In genomic region chr13:77859450-77859849, GRCh38 we compare ENCODE assay signal across 2 cellular contexts.
TF ChIP-seq lines count a peak whose summit lies in the region.

No MANE protein-coding gene starts in this region.

TF ChIP-seq in GM23338, 12 proteins besides CTCF, POLR2A, EP300 and RAD21 (continued from another document):
- TF ChIP-seq, protein P1, sequence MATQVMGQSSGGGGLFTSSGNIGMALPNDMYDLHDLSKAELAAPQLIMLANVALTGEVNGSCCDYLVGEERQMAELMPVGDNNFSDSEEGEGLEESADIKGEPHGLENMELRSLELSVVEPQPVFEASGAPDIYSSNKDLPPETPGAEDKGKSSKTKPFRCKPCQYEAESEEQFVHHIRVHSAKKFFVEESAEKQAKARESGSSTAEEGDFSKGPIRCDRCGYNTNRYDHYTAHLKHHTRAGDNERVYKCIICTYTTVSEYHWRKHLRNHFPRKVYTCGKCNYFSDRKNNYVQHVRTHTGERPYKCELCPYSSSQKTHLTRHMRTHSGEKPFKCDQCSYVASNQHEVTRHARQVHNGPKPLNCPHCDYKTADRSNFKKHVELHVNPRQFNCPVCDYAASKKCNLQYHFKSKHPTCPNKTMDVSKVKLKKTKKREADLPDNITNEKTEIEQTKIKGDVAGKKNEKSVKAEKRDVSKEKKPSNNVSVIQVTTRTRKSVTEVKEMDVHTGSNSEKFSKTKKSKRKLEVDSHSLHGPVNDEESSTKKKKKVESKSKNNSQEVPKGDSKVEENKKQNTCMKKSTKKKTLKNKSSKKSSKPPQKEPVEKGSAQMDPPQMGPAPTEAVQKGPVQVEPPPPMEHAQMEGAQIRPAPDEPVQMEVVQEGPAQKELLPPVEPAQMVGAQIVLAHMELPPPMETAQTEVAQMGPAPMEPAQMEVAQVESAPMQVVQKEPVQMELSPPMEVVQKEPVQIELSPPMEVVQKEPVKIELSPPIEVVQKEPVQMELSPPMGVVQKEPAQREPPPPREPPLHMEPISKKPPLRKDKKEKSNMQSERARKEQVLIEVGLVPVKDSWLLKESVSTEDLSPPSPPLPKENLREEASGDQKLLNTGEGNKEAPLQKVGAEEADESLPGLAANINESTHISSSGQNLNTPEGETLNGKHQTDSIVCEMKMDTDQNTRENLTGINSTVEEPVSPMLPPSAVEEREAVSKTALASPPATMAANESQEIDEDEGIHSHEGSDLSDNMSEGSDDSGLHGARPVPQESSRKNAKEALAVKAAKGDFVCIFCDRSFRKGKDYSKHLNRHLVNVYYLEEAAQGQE (IDR thresholded peaks at IDR 0.05; ENCODE audit: unreplicated experiment), result no peak
- TF ChIP-seq EZH2 (IDR thresholded peaks at IDR 0.05; ENCODE audit: low read depth, unreplicated experiment) (no peak), NANOG (IDR thresholded peaks at IDR 0.05; ENCODE audit: borderline replicate concordance) (no peak), POLR2AphosphoS5 (IDR thresholded peaks at IDR 0.05; ENCODE audit: low read depth) (no peak), STAT1 (IDR thresholded peaks at IDR 0.05; ENCODE audit: unreplicated experiment) (no peak), EZH2phosphoT487 (IDR thresholded peaks at IDR 0.05; ENCODE audit: unreplicated experiment) (no peak), ETS1 (IDR thresholded peaks at IDR 0.05) (no peak)
- TF ChIP-seq, protein P2, sequence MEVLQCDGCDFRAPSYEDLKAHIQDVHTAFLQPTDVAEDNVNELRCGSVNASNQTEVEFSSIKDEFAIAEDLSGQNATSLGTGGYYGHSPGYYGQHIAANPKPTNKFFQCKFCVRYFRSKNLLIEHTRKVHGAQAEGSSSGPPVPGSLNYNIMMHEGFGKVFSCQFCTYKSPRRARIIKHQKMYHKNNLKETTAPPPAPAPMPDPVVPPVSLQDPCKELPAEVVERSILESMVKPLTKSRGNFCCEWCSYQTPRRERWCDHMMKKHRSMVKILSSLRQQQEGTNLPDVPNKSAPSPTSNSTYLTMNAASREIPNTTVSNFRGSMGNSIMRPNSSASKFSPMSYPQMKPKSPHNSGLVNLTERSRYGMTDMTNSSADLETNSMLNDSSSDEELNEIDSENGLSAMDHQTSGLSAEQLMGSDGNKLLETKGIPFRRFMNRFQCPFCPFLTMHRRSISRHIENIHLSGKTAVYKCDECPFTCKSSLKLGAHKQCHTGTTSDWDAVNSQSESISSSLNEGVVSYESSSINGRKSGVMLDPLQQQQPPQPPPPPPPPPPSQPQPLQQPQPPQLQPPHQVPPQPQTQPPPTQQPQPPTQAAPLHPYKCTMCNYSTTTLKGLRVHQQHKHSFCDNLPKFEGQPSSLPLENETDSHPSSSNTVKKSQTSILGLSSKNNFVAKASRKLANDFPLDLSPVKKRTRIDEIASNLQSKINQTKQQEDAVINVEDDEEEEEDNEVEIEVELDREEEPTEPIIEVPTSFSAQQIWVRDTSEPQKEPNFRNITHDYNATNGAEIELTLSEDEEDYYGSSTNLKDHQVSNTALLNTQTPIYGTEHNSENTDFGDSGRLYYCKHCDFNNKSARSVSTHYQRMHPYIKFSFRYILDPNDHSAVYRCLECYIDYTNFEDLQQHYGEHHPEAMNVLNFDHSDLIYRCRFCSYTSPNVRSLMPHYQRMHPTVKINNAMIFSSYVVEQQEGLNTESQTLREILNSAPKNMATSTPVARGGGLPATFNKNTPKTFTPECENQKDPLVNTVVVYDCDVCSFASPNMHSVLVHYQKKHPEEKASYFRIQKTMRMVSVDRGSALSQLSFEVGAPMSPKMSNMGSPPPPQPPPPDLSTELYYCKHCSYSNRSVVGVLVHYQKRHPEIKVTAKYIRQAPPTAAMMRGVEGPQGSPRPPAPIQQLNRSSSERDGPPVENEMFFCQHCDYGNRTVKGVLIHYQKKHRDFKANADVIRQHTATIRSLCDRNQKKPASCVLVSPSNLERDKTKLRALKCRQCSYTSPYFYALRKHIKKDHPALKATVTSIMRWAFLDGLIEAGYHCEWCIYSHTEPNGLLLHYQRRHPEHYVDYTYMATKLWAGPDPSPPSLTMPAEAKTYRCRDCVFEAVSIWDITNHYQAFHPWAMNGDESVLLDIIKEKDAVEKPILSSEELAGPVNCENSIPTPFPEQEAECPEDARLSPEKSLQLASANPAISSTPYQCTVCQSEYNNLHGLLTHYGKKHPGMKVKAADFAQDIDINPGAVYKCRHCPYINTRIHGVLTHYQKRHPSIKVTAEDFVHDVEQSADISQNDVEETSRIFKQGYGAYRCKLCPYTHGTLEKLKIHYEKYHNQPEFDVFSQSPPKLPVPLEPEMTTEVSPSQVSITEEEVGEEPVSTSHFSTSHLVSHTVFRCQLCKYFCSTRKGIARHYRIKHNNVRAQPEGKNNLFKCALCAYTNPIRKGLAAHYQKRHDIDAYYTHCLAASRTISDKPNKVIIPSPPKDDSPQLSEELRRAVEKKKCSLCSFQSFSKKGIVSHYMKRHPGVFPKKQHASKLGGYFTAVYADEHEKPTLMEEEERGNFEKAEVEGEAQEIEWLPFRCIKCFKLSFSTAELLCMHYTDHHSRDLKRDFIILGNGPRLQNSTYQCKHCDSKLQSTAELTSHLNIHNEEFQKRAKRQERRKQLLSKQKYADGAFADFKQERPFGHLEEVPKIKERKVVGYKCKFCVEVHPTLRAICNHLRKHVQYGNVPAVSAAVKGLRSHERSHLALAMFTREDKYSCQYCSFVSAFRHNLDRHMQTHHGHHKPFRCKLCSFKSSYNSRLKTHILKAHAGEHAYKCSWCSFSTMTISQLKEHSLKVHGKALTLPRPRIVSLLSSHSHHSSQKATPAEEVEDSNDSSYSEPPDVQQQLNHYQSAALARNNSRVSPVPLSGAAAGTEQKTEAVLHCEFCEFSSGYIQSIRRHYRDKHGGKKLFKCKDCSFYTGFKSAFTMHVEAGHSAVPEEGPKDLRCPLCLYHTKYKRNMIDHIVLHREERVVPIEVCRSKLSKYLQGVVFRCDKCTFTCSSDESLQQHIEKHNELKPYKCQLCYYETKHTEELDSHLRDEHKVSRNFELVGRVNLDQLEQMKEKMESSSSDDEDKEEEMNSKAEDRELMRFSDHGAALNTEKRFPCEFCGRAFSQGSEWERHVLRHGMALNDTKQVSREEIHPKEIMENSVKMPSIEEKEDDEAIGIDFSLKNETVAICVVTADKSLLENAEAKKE (CRISPR knock-in tag; IDR thresholded peaks at IDR 0.05), result no peak

TF ChIP-seq in HepG2, 621 proteins besides CTCF, POLR2A, EP300 and RAD21 (continued from another document):
- TF ChIP-seq ZNF414 (CRISPR knock-in tag; IDR thresholded peaks at IDR 0.05), result no peak
- no peak for TF ChIP-seq ZNF552 (CRISPR knock-in tag; IDR thresholded peaks at IDR 0.05; ENCODE audit: borderline replicate concordance)
- TF ChIP-seq ZBTB20 (CRISPR knock-in tag; IDR thresholded peaks at IDR 0.05; ENCODE audit: borderline replicate concordance, low read depth), result no peak
- no peak for TF ChIP-seq PPARG (CRISPR knock-in tag; conservative IDR thresholded peaks at IDR 0.05)
- TF ChIP-seq SALL1 (CRISPR knock-in tag; IDR thresholded peaks at IDR 0.05), result no peak
- TF ChIP-seq KDM4B (CRISPR knock-in tag; IDR thresholded peaks at IDR 0.05), result no peak
- TF ChIP-seq NKX3-1 (CRISPR knock-in tag; IDR thresholded peaks at IDR 0.05), result no peak
- no peak for TF ChIP-seq KIAA2018 (CRISPR knock-in tag; IDR thresholded peaks at IDR 0.05; ENCODE audit: borderline replicate concordance)
- TF ChIP-seq ZSCAN29 (CRISPR knock-in tag; conservative IDR thresholded peaks at IDR 0.05), result no peak
